ENCODE assay signal across 20 cellular contexts in genomic region chr1:27163093-27163492, GRCh38.
"Had no signal": no experiment of that assay in that cellular context is flagged by ENCODE, and none has a peak within 500 bp of the region (broad histone marks: within the 10 kb centered on the region; RNA-seq: fewer than 3 reads in every experiment).

No MANE protein-coding gene starts in this region.

- H3K27ac ChIP-seq: cardiac muscle cell, esophagus muscularis mucosa, heart right ventricle, psoas muscle, skin epidermis, testis, upper lobe of right lung had no signal

- H3K4me3 ChIP-seq: cardiac muscle cell, esophagus muscularis mucosa, heart right ventricle, psoas muscle, skin epidermis, testis, upper lobe of right lung had no signal

- H3K4me3 Mint-ChIP-seq: activated B cell treated with CpG ODN at 0.5 μM for 24 hours; activated CD4-positive, alpha-beta memory T cell treated with anti-CD3 and anti-CD28 coated beads, Interleukin-2, amount 10 ng/mL, durations not matched to agents 7 days and 5 days; activated CD8-positive, alpha-beta memory T cell treated with anti-CD3 and anti-CD28 coated beads, Interleukin-2, amount 10 ng/mL, durations not matched to agents 7 days and 5 days; activated naive CD8-positive, alpha-beta T cell treated with anti-CD3 and anti-CD28 coated beads for 36 hours; dendritic cell treated with granulocyte-macrophage colony-stimulating factor and Interleukin-4, amounts not matched to agents 40 ng/mL and 50 ng/mL, for 4 days; naive thymus-derived CD4-positive, alpha-beta T cell; T-helper 2 cell treated with Interferon-gamma antibody and Interleukin-4, amounts not matched to agents 5 μg/mL and 100 μg/mL, for 36 hours had no signal

- H3K4me1 ChIP-seq: esophagus muscularis mucosa, psoas muscle, testis, upper lobe of right lung had no signal

- H3K27me3 Mint-ChIP-seq: activated B cell treated with CpG ODN at 0.5 μM for 24 hours; activated CD4-positive, alpha-beta memory T cell treated with anti-CD3 and anti-CD28 coated beads, Interleukin-2, amount 10 ng/mL, durations not matched to agents 7 days and 5 days; activated CD8-positive, alpha-beta memory T cell treated with anti-CD3 and anti-CD28 coated beads, Interleukin-2, amount 10 ng/mL, durations not matched to agents 7 days and 5 days; activated naive CD8-positive, alpha-beta T cell treated with anti-CD3 and anti-CD28 coated beads for 36 hours; dendritic cell treated with granulocyte-macrophage colony-stimulating factor and Interleukin-4, amounts not matched to agents 40 ng/mL and 50 ng/mL, for 4 days; naive thymus-derived CD4-positive, alpha-beta T cell had no signal

- DNase-seq: activated B cell treated with CpG ODN at 0.5 μM for 24 hours; activated CD4-positive, alpha-beta memory T cell treated with anti-CD3 and anti-CD28 coated beads, Interleukin-2, amount 10 ng/mL, durations not matched to agents 7 days and 5 days; activated CD4-positive, alpha-beta T cell treated with anti-CD3 and anti-CD28 coated beads for 48 hours; activated CD8-positive, alpha-beta memory T cell treated with anti-CD3 and anti-CD28 coated beads, Interleukin-2, amount 10 ng/mL, durations not matched to agents 7 days and 5 days; activated naive CD8-positive, alpha-beta T cell treated with anti-CD3 and anti-CD28 coated beads for 36 hours; amniotic stem cell; effector CD8-positive, alpha-beta T cell; heart right ventricle; left ventricle myocardium superior; mesenchymal stem cell; naive thymus-derived CD4-positive, alpha-beta T cell; psoas muscle; right cardiac atrium; testis; upper lobe of right lung had no signal

- H3K27ac Mint-ChIP-seq: activated CD4-positive, alpha-beta memory T cell treated with anti-CD3 and anti-CD28 coated beads, Interleukin-2, amount 10 ng/mL, durations not matched to agents 7 days and 5 days; activated CD8-positive, alpha-beta memory T cell treated with anti-CD3 and anti-CD28 coated beads, Interleukin-2, amount 10 ng/mL, durations not matched to agents 7 days and 5 days; activated naive CD8-positive, alpha-beta T cell treated with anti-CD3 and anti-CD28 coated beads for 36 hours; T-helper 2 cell treated with Interferon-gamma antibody and Interleukin-4, amounts not matched to agents 5 μg/mL and 100 μg/mL, for 36 hours had no signal

- H3K9me3 ChIP-seq: esophagus muscularis mucosa, heart right ventricle, psoas muscle, testis, upper lobe of right lung had no signal

- H3K9me3 Mint-ChIP-seq: activated B cell treated with CpG ODN at 0.5 μM for 24 hours; activated CD4-positive, alpha-beta memory T cell treated with anti-CD3 and anti-CD28 coated beads, Interleukin-2, amount 10 ng/mL, durations not matched to agents 7 days and 5 days; activated naive CD8-positive, alpha-beta T cell treated with anti-CD3 and anti-CD28 coated beads for 36 hours; dendritic cell treated with granulocyte-macrophage colony-stimulating factor and Interleukin-4, amounts not matched to agents 40 ng/mL and 50 ng/mL, for 4 days; T-helper 2 cell treated with Interferon-gamma antibody and Interleukin-4, amounts not matched to agents 5 μg/mL and 100 μg/mL, for 36 hours had no signal

- H3K36me3 Mint-ChIP-seq: activated CD8-positive, alpha-beta memory T cell treated with anti-CD3 and anti-CD28 coated beads, Interleukin-2, amount 10 ng/mL, durations not matched to agents 7 days and 5 days; activated naive CD8-positive, alpha-beta T cell treated with anti-CD3 and anti-CD28 coated beads for 36 hours; naive thymus-derived CD4-positive, alpha-beta T cell had no signal

- ATAC-seq: activated CD8-positive, alpha-beta memory T cell treated with anti-CD3 and anti-CD28 coated beads, Interleukin-2, amount 10 ng/mL, durations not matched to agents 7 days and 5 days; heart right ventricle; left ventricle myocardium superior; naive thymus-derived CD4-positive, alpha-beta T cell; psoas muscle; right cardiac atrium; upper lobe of right lung had no signal
